In genomic region chr17:13350466-13350865, GRCh38 we compare ENCODE assay signal across 19 cellular contexts.
"Had no signal": no experiment of that assay in that cellular context is flagged by ENCODE, and none has a peak within 500 bp of the region (broad histone marks: within the 10 kb centered on the region; RNA-seq: fewer than 3 reads in every experiment).

No MANE protein-coding gene starts in this region.

- H3K36me3 Mint-ChIP-seq: natural killer cell treated with Interleukin-12 subunit alpha and Interleukin-12 subunit beta and Interleukin-15 and Interleukin-18, amount 100 ng/mL, for 72 hours had no signal

- H3K27ac Mint-ChIP-seq: natural killer cell treated with Interleukin-12 subunit alpha and Interleukin-12 subunit beta and Interleukin-15 and Interleukin-18, amount 100 ng/mL, for 72 hours had no signal

- H3K27ac ChIP-seq: coronary artery, dorsolateral prefrontal cortex, heart left ventricle, psoas muscle, skin epidermis, upper lobe of left lung, uterus had no signal

- H3K9me3 ChIP-seq: mucosa of descending colon, psoas muscle, upper lobe of left lung, uterus had no signal

- H3K9me3 Mint-ChIP-seq: natural killer cell treated with Interleukin-12 subunit alpha and Interleukin-12 subunit beta and Interleukin-15 and Interleukin-18, amount 100 ng/mL, for 72 hours had no signal

- DNase-seq: dorsolateral prefrontal cortex; effector CD8-positive, alpha-beta T cell; foreskin melanocyte; heart left ventricle; hippocampal formation; left colon; left ventricle myocardium superior; mucosa of descending colon; occipital lobe; psoas muscle; stimulated activated CD4-positive, alpha-beta T cell treated with anti-CD3 and anti-CD28 coated beads, Interleukin-12 subunit alpha, Interleukin-12 subunit beta, amount 100 ng/mL, for 4 hours; stimulated activated naive CD4-positive, alpha-beta T cell treated with Interleukin-2 at 50 U/mL for 16 hours; uterus had no signal

- H3K36me3 ChIP-seq: heart left ventricle, upper lobe of left lung, uterus had no signal

- H3K4me3 ChIP-seq: coronary artery, dorsolateral prefrontal cortex, heart left ventricle, lung, mucosa of descending colon, psoas muscle, skin epidermis, upper lobe of left lung, uterus had no signal

- ATAC-seq: heart left ventricle; left colon; left ventricle myocardium superior; mucosa of descending colon; natural killer cell treated with Interleukin-12 subunit alpha and Interleukin-12 subunit beta and Interleukin-15 and Interleukin-18, amount 100 ng/mL, for 72 hours; psoas muscle; sciatic nerve had no signal

- H3K27me3 ChIP-seq: heart left ventricle, upper lobe of left lung, uterus had no signal

- H3K4me3 Mint-ChIP-seq: natural killer cell treated with Interleukin-12 subunit alpha and Interleukin-12 subunit beta and Interleukin-15 and Interleukin-18, amount 100 ng/mL, for 72 hours had no signal

- H3K4me1 ChIP-seq: psoas muscle, upper lobe of left lung, uterus had no signal
